ENCODE assay signal across 8 cellular contexts in genomic region chr2:3605013-3605961, GRCh38. TPM values are rescaled to one million over a fixed set of nuclear protein-coding genes. Genes with fewer than 3 reads are reported as not detected.
DNase-seq lines count a peak whose midpoint lies in the region; ATAC-seq and TF ChIP-seq lines count a peak whose summit lies in the region.

No MANE protein-coding gene starts in this region.

- TF ChIP-seq CTCF in fibroblast of lung (conservative IDR thresholded peaks at IDR 0.05 in 1 of 2, IDR thresholded peaks at IDR 0.05 in 1 of 2; ENCODE audit: low read depth in 1 of 2, low read length in 2 of 2) = no peak

- ATAC-seq in stimulated activated naive CD8-positive, alpha-beta T cell treated with anti-CD3 and anti-CD28 coated beads, Interleukin-15, Interleukin-2, amounts not matched to agents 100 U/mL and 50 U/mL, for 24 hours = peak; percentile 29
- ATAC-seq in HG03280 (IDR thresholded peaks at IDR 0.05; ENCODE audit: unreplicated experiment) = no peak

- H3K9me3 ChIP-seq in fibroblast of lung (ENCODE audit: control insufficient read depth, insufficient read depth, low read depth, low read length) = no peaks in the 10 kb centered on the region

- peak; percentile 64 to 83 for DNase-seq in NCI-H2081 (lab: John Stamatoyannopoulos, UW)
- DNase-seq in NCI-H2081 treated with DMSO at 0.1 percent for 48 hours (lab: John Stamatoyannopoulos, UW) = no peak
- peak; percentile 43 for DNase-seq in NCI-H1694 (lab: John Stamatoyannopoulos, UW)
- DNase-seq in T-helper 2 cell = peak in 4 of 5 experiments; percentile 13 to 32 (median 14)
- DNase-seq in fibroblast of lung (ENCODE audit: low read depth in 2 of 2) = peak; percentile 18 to 74
- peak; percentile 59 for DNase-seq in stimulated activated naive CD8-positive, alpha-beta T cell treated with anti-CD3 and anti-CD28 coated beads, Interleukin-15, Interleukin-2, amounts not matched to agents 100 U/mL and 50 U/mL, for 24 hours
- no peak for DNase-seq in GOT3 (lab: John Stamatoyannopoulos, UW)

- H3K27ac ChIP-seq in fibroblast of lung (ENCODE audit: insufficient read depth, low read length) = no peak overlapping the region

- no peaks in the 10 kb centered on the region for H3K27me3 ChIP-seq in fibroblast of lung (ENCODE audit: control insufficient read depth, insufficient read depth, low read length)

- no peaks in the 10 kb centered on the region for H3K79me2 ChIP-seq in fibroblast of lung (ENCODE audit: control insufficient read depth, insufficient read depth, low read length)

- H3K4me2 ChIP-seq in fibroblast of lung (ENCODE audit: extremely low read depth, insufficient read depth, low read length) = no peak overlapping the region

- H3K36me3 ChIP-seq in fibroblast of lung (ENCODE audit: control insufficient read depth, insufficient read depth, low read length) = no peaks in the 10 kb centered on the region

- no peak overlapping the region for H3K4me3 ChIP-seq in fibroblast of lung (replicated peaks in 1 of 4; ENCODE audit: control extremely low read depth in 1 of 4, insufficient read depth in 1 of 4, low read depth in 3 of 4, low read length in 4 of 4)

- no peak overlapping the region for H2AFZ ChIP-seq in fibroblast of lung (ENCODE audit: low read length)

- H3K9ac ChIP-seq in fibroblast of lung (ENCODE audit: insufficient read depth, low read length) = no peak overlapping the region

- no peaks in the 10 kb centered on the region for H3K4me1 ChIP-seq in fibroblast of lung (ENCODE audit: control insufficient read depth, extremely low read depth, insufficient read depth, low read length)

- H4K20me1 ChIP-seq in fibroblast of lung (ENCODE audit: control insufficient read depth, extremely low read depth, insufficient read depth, low read length) = no peaks in the 10 kb centered on the region

RNA-seq across cellular contexts. Expression of gene COLEC11, which starts 10.4 kb away (rescaled TPM):
- 0.77 and 0.83 TPM in 2 replicates for total RNA-seq in fibroblast of lung
- 0.30 and 0.34 TPM in 2 replicates for polyA plus RNA-seq in fibroblast of lung
- 0.14 and 0.43 TPM in 2 replicates for polyA plus RNA-seq in fibroblast of lung (2012)
- polyA minus RNA-seq in fibroblast of lung (ENCODE audit: low replicate concordance) = 0.82 TPM in 1 of 2 replicates, not detected in the other

RNA-seq across cellular contexts. Expression of gene RPS7, which starts 30.2 kb away (rescaled TPM):
- total RNA-seq in fibroblast of lung = 1,452 and 2,150 TPM in 2 replicates
- 1,409 and 1,476 TPM in 2 replicates for polyA plus RNA-seq in fibroblast of lung
- 1,636 and 1,862 TPM in 2 replicates for polyA plus RNA-seq in fibroblast of lung (2012)
- 159 and 203 TPM in 2 replicates for polyA minus RNA-seq in fibroblast of lung (ENCODE audit: low replicate concordance)

RNA-seq across cellular contexts. Expression of gene RNASEH1, which starts 47.2 kb away (rescaled TPM):
- total RNA-seq in fibroblast of lung = 28.5 and 31.2 TPM in 2 replicates
- polyA plus RNA-seq in fibroblast of lung = 23.8 and 28.6 TPM in 2 replicates
- 29.8 and 34.0 TPM in 2 replicates for polyA plus RNA-seq in fibroblast of lung (2012)
- polyA minus RNA-seq in fibroblast of lung (ENCODE audit: low replicate concordance) = 12.2 and 18.5 TPM in 2 replicates

RNA-seq across cellular contexts. Expression of gene ALLC, which starts 52.7 kb away (rescaled TPM):
- total RNA-seq in fibroblast of lung = not detected in 2 replicates
- not detected in 2 replicates for polyA plus RNA-seq in fibroblast of lung
- polyA plus RNA-seq in fibroblast of lung (2012) = not detected in 2 replicates
- polyA minus RNA-seq in fibroblast of lung (ENCODE audit: low replicate concordance) = not detected in 2 replicates

Comparison
In these comparisons a context has a peak if more than half of its experiments do, and no peak if none do; other contexts are left out.
1. DNase-seq: peak in NCI-H2081 (2 of 2), NCI-H1694 (single experiment), T-helper 2 cell (4 of 5), fibroblast of lung (2 of 2) and stimulated activated naive CD8-positive, alpha-beta T cell treated with anti-CD3 and anti-CD28 coated beads, Interleukin-15, Interleukin-2, amounts not matched to agents 100 U/mL and 50 U/mL, for 24 hours (single experiment); none in NCI-H2081 treated with DMSO at 0.1 percent for 48 hours (single experiment) and GOT3 (single experiment).